In genomic region chr20:6703047-6703446, GRCh38 we compare ENCODE assay signal across 1 cellular context.
TF ChIP-seq lines count a peak whose summit lies in the region.

No MANE protein-coding gene starts in this region.

TF ChIP-seq in H1, 55 proteins besides CTCF, POLR2A, EP300 and RAD21:
- no peak for TF ChIP-seq SAP30 (IDR thresholded peaks at IDR 0.05; ENCODE audit: insufficient read depth, insufficient replicate concordance, low read length)
- TF ChIP-seq MAX (IDR thresholded peaks at IDR 0.05), result no peak
- TF ChIP-seq RXRA (IDR thresholded peaks at IDR 0.05; ENCODE audit: insufficient read depth, low read depth, low read length), result no peak
- no peak for TF ChIP-seq CBX5 (IDR thresholded peaks at IDR 0.05; ENCODE audit: low read depth, low read length)
- TF ChIP-seq BACH1 (IDR thresholded peaks at IDR 0.05; ENCODE audit: low read length), result no peak
TF ChIP-seq in H1: peak in this region for 0.
